11 cellular contexts compared by ENCODE assay signal in the genomic region with DNA sequence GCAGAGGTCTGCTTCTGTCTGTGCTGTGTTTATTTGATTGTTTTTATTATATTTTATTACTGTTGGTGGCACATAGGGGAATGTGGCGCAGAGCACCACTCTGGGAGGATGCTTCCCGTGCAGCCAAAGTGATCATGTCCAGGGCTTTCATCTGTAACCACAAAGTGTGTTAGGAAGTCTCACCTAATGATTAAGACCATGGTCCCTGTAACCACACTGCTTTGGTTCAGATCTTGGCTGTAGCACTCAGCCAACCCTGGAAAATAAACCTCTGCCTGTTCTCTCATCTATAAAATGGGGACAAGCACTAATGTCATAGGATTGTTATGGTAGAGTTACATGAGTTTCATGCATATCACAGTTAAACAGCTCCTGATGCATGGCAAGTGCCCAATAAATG. TPM values are rescaled to one million over a fixed set of nuclear protein-coding genes. Genes with fewer than 3 reads are reported as not detected.
DNase-seq lines count a peak whose midpoint lies in the region; FAIRE-seq and TF ChIP-seq lines count a peak whose summit lies in the region.
"Had no signal": no experiment of that assay in that cellular context is flagged by ENCODE, and none has a peak within 500 bp of the region (broad histone marks: within the 10 kb centered on the region; RNA-seq: fewer than 3 reads in every experiment).

No MANE protein-coding gene starts in this region.

- CTCF ChIA-PET in activated CD4-positive, alpha-beta memory T cell treated with anti-CD3 and anti-CD28 coated beads for 36 hours (lab: Charles Lee) = interaction anchor here (0.7 to 2.0 kb wide), 5 partner anchors 8 to 308 kb away, joined by 3 to 6 read pairs (median 3); a partner anchor contains a TSS

- TF ChIP-seq CTCF in D721Med (IDR thresholded peaks at IDR 0.05; ENCODE audit: insufficient read depth, missing control alignments) = no peak

- H3K4me3 Mint-ChIP-seq in activated CD4-positive, alpha-beta memory T cell treated with anti-CD3 and anti-CD28 coated beads for 36 hours = peak overlapping the region; percentile 95

- POLR2A ChIA-PET in activated CD4-positive, alpha-beta memory T cell treated with anti-CD3 and anti-CD28 coated beads for 36 hours (lab: Charles Lee) = interaction anchor here (1.2 to 2.3 kb wide), 4 partner anchors 25 to 232 kb away, joined by 3 to 13 read pairs (median 6); a partner anchor contains a TSS

- H3K36me3 ChIP-seq in HAP-1 (replicated peaks) = peaks cover 22% of the 10 kb centered on the region
- H3K36me3 ChIP-seq in small intestine (ENCODE audit: control insufficient read depth in 2 of 2, insufficient read depth in 2 of 2, low read length in 2 of 2) = peaks cover 7 to 10% of the 10 kb centered on the region in 2 donors

- WGBS in small intestine, 3 donors = 40 to 49% (median 42%) methylated on average over 2 of the region's 2 CpGs

- H3K27me3 ChIP-seq in HAP-1 (ENCODE audit: low read depth) (no peaks in the 10 kb centered on the region), small intestine (ENCODE audit: control insufficient read depth in 2 of 2, insufficient read depth in 2 of 2, low read length in 2 of 2) (no peaks in the 10 kb centered on the region)

- peaks cover 42% of the 10 kb centered on the region for H3K4me1 ChIP-seq in HAP-1
- peaks cover 2 to 6% of the 10 kb centered on the region in 2 donors for H3K4me1 ChIP-seq in small intestine (ENCODE audit: control insufficient read depth in 2 of 2, insufficient read depth in 1 of 2, low read depth in 1 of 2, low read length in 1 of 2)

- peak overlapping the region; percentile 40 to 56 for H3K27ac ChIP-seq in small intestine (ENCODE audit: low read depth in 1 of 2, low read length in 1 of 2)

- no peaks in the 10 kb centered on the region for H3K27me3 Mint-ChIP-seq in activated CD4-positive, alpha-beta memory T cell treated with anti-CD3 and anti-CD28 coated beads for 36 hours

- peaks cover 74% of the 10 kb centered on the region for H3K4me1 Mint-ChIP-seq in activated CD4-positive, alpha-beta memory T cell treated with anti-CD3 and anti-CD28 coated beads for 36 hours (ENCODE audit: low read depth)

- H3K4me3 ChIP-seq in HAP-1 (peak overlapping the region; percentile 56), iPS-11a (ENCODE audit: low read depth, low read length) (peak overlapping the region; percentile 91), small intestine (ENCODE audit: low read depth in 1 of 2, low read length in 2 of 2) (peak overlapping the region; percentile 62 to 95)

- in situ Hi-C loops in HAP-1 (cut with MboI; ENCODE audit: low sequenced_read_pairs) = no loop called here

- peaks cover 57% of the 10 kb centered on the region for H3K36me3 Mint-ChIP-seq in activated CD4-positive, alpha-beta memory T cell treated with anti-CD3 and anti-CD28 coated beads for 36 hours

- peaks cover 16% of the 10 kb centered on the region for H3K9me3 Mint-ChIP-seq in activated CD4-positive, alpha-beta memory T cell treated with anti-CD3 and anti-CD28 coated beads for 36 hours

- H3K27ac Mint-ChIP-seq in activated CD4-positive, alpha-beta memory T cell treated with anti-CD3 and anti-CD28 coated beads for 36 hours = peak overlapping the region; percentile 97

- H3K9me3 ChIP-seq in HAP-1 = no peaks in the 10 kb centered on the region
- H3K9me3 ChIP-seq in small intestine (ENCODE audit: control insufficient read depth, low read depth) = no peaks in the 10 kb centered on the region

- DNase-seq in HAP-1 (ENCODE audit: low spot score in 2 of 2) (no peak), small intestine (no peak), UCSD-AML1 (lab: John Stamatoyannopoulos, UW; ENCODE audit: unreplicated experiment) (no peak), D721Med (ENCODE audit: insufficient read length, low spot score) (no peak), GF-D8 (lab: John Stamatoyannopoulos, UW) (no peak)
- no peak for DNase-seq in activated CD4-positive, alpha-beta memory T cell treated with anti-CD3 and anti-CD28 coated beads for 36 hours
- no peak for DNase-seq in effector CD8-positive, alpha-beta T cell (lab: John Stamatoyannopoulos, UW)
- DNase-seq: aorta; NCI-H2171 treated with DMSO at 0.1 percent for 48 hours; stimulated activated CD4-positive, alpha-beta T cell treated with anti-CD3 and anti-CD28 coated beads, Interleukin-2, amount 100 ng/mL, for 24 hours had no signal

- FAIRE-seq in small intestine (lab: Jason Lieb, UNC) = no peak
- FAIRE-seq in D721Med (lab: Jason Lieb, UNC) = no peak

- intact Hi-C loops in activated CD4-positive, alpha-beta memory T cell treated with anti-CD3 and anti-CD28 coated beads for 36 hours (cut with micrococcal nuclease) = loop anchor here (2.0 to 10.0 kb wide), 6 partner anchors 32 to 344 kb away; a partner anchor contains a TSS

RNA-seq across cellular contexts. Expression of a gene that starts 1.9 kb away (rescaled TPM):
- 10 to 100 TPM; 62.4 to 67.0 TPM for total RNA-seq in activated CD4-positive, alpha-beta memory T cell treated with anti-CD3 and anti-CD28 coated beads for 36 hours
- 100 to 1,000 TPM in 2 of 3 donors, 10 to 100 TPM in 1; 34.6 to 134 (median 103) TPM for polyA plus RNA-seq in small intestine
